In the genomic region with DNA sequence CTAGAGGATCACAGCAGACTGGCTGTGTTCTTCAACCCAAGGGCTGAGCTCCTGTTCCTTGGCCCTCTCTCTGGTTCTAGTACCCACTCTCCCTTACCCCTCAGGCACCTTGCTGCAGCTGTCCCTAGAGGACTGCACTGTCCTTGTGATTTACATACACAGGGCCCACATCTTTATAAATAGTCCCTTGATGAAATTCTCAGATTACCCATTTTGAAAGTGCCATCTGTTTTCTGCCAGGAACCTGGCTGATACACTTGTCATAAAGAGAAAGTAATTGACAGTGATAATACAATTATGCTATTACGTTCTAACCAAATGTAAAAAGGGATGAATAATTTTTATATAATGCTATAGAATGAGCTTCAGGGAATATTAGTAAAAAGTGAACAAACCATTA, we compare ENCODE assay signal across 9 cellular contexts.
A peak's percentile ranks its signal among the peaks of the same experiment; 100 is the strongest.
DNase-seq lines count a peak whose midpoint lies in the region; ATAC-seq lines count a peak whose summit lies in the region.
"Had no signal": no experiment of that assay in that cellular context is flagged by ENCODE, and none has a peak within 500 bp of the region (broad histone marks: within the 10 kb centered on the region; RNA-seq: fewer than 3 reads in every experiment).

No MANE protein-coding gene starts in this region.

- intact Hi-C loops in posterior cingulate gyrus (cut with DNase I), result no loop called here

- DNase-seq in DMS 273 (lab: John Stamatoyannopoulos, UW; ENCODE audit: unreplicated experiment), result peak; percentile 70
- DNase-seq in NCI-H82 treated with DMSO at 0.1 percent for 48 hours (lab: John Stamatoyannopoulos, UW; ENCODE audit: unreplicated experiment), result peak; percentile 6
- DNase-seq in posterior cingulate gyrus, result no peak
- no peak for DNase-seq in stimulated activated CD4-positive, alpha-beta T cell treated with anti-CD3 and anti-CD28 coated beads, Interleukin-15, amount 100 ng/mL, for 24 hours
- no peak for DNase-seq in superior temporal gyrus (ENCODE audit: extremely low spot score)
- DNase-seq in SIG-M5 treated with dmso at 0.1 percent for 504 hours (lab: John Stamatoyannopoulos, UW; ENCODE audit: unreplicated experiment), result no peak
- DNase-seq: kidney glomerular epithelial cell had no signal

- peak; percentile 88 for ATAC-seq in GM19452 (IDR thresholded peaks at IDR 0.05; ENCODE audit: unreplicated experiment)
- ATAC-seq in HG03066 (IDR thresholded peaks at IDR 0.05; ENCODE audit: low read depth, unreplicated experiment), result peak; percentile 83

Comparison
In these comparisons a context has a peak if more than half of its experiments do, and no peak if none do; other contexts are left out.
1. DNase-seq: peak in DMS 273 (single experiment) and NCI-H82 treated with DMSO at 0.1 percent for 48 hours (single experiment); none in posterior cingulate gyrus (0 of 10), stimulated activated CD4-positive, alpha-beta T cell treated with anti-CD3 and anti-CD28 coated beads, Interleukin-15, amount 100 ng/mL, for 24 hours (single experiment), superior temporal gyrus (single experiment) and SIG-M5 treated with dmso at 0.1 percent for 504 hours (single experiment).